In the genomic region with DNA sequence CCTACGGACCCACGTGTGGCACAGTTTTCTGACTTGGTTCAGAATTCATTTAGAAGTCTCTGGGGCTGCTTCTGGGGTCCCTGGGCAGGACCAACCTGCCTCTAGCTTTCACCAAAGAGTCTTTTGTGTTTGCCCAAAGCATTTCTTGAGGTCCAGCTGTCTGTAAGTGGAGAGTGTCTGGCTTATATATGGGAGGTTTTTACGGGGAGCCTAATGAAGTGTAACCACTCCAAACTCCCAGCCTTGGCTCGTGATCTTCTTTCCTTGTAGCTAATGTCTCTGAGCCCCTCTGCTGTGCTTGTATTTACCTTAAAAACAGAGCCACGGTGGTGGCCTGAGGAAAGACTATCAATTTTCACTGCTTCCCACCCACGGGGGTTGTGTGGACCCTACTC, we compare ENCODE assay signal across 17 cellular contexts.
"Had no signal": no experiment of that assay in that cellular context is flagged by ENCODE, and none has a peak within 500 bp of the region (broad histone marks: within the 10 kb centered on the region; RNA-seq: fewer than 3 reads in every experiment).

No MANE protein-coding gene starts in this region.

- ATAC-seq: esophagus mucosa, gastrocnemius medialis had no signal

- DNase-seq: activated CD4-positive, alpha-beta T cell treated with anti-CD3 and anti-CD28 coated beads, Interleukin-2, amount 50 U/mL, for 1 hour; activated CD4-positive, CD25-positive, alpha-beta regulatory T cell treated with anti-CD3 and anti-CD28 coated beads, Interleukin-2, amount 50 U/mL, for 72 hours; activated CD8-positive, alpha-beta memory T cell treated with anti-CD3 and anti-CD28 coated beads for 24 hours; activated CD8-positive, alpha-beta memory T cell treated with anti-CD3 and anti-CD28 coated beads, Interleukin-2, amount 50 U/mL, for 48 hours; activated effector memory CD4-positive, alpha-beta T cell treated with Interleukin-2 at 50 U/mL for 16 hours; activated naive CD4-positive, alpha-beta T cell treated with anti-CD3 and anti-CD28 coated beads, Interleukin-2, amount 10 ng/mL, durations not matched to agents 7 days and 5 days; activated T-cell treated with anti-CD3 and anti-CD28 coated beads, Interleukin-2, amount 50 U/mL, for 48 hours; aorta; gastrocnemius medialis; heart right ventricle; left ventricle myocardium superior; stimulated activated CD4-positive, alpha-beta T cell treated with anti-CD3 and anti-CD28 coated beads, Interleukin-2, amount 100 ng/mL, for 24 hours; stimulated activated naive CD8-positive, alpha-beta T cell treated with anti-CD3 and anti-CD28 coated beads, Interleukin-15, Interleukin-2, amounts not matched to agents 100 U/mL and 50 U/mL, for 24 hours; substantia nigra; T1000; transverse colon had no signal
